ENCODE assay signal across 8 cellular contexts in the genomic region with DNA sequence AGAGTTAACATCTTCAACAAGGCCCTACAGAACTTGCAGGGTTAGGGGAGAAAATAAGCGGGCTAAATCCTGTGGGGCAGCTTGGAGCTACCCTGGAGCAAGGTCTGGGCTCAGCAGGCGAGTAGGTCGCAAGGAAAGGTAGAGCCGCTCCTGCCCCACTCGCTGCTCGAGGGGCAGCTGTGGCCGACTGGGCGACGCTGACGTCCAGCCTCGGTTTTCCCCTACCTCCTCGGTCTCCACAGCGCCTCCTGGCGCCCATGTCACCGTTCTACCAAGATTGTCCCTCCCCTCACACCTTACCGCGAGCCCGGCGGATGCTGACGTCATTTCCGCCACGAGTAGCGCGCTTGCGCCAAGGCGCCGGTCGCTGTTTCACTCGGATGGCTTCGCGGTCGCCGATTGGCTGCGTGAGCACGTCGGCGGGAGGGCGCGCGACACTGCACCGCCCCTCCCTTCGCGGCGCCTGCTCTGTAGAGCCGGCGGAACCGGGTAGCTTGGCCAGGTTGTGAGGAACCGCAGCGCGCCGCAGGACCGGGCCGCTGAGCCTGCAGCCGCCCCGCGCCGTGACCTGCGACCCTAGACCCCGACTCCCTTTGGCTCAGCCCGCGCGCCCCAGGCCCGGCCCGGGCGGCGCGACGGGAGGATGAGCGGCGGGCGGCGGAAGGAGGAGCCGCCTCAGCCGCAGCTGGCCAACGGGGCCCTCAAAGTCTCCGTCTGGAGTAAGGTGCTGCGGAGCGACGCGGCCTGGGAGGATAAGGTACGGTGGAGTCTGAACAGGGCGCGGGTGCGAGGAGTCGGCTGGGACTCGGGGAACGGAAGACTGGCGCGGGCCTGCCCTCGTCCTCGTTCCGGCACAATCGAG. TPM values are rescaled to one million over a fixed set of nuclear protein-coding genes. Genes with fewer than 3 reads are reported as not detected.
DNase-seq lines count a peak whose midpoint lies in the region; TF ChIP-seq lines count a peak whose summit lies in the region.

Gene RAB5IF, plus strand, starts transcription at position 471 of the 862 bp plus-strand sequence. Its CDS starts 173 bp downstream, at position 644.

- in situ Hi-C loops in G401 (cut with HindIII; ENCODE audit: low sequenced_read_pairs), result no loop called here

- peak; percentile 94 for DNase-seq in G401 (ENCODE audit: low spot score)
- peak; percentile 97 for DNase-seq in H7
- DNase-seq in M059J (ENCODE audit: low read depth), result peak; percentile 99
- peak; percentile 91 for DNase-seq in SHP77 treated with DMSO at 0.1 percent for 48 hours (lab: John Stamatoyannopoulos, UW)
- DNase-seq in activated gamma-delta T cell (lab: John Stamatoyannopoulos, UW), result peak; percentile 99
- DNase-seq in fibroblast of villous mesenchyme (ENCODE audit: low read depth), result peak; percentile 99
- DNase-seq in neural crest cell (ENCODE audit: low read depth, low spot score), result peak; percentile 100
- peak; percentile 95 for DNase-seq in stromal cell of bone marrow (ENCODE audit: low read depth)

- H3K36me3 Mint-ChIP-seq in neural crest cell (ENCODE audit: low read depth), result no peaks in the 10 kb centered on the region

- no peaks in the 10 kb centered on the region for H3K27me3 ChIP-seq in H7 (ENCODE audit: control insufficient read depth, insufficient read depth, low read length)

- no peaks in the 10 kb centered on the region for H3K27me3 Mint-ChIP-seq in neural crest cell (ENCODE audit: low read depth)

- peaks cover 21% of the 10 kb centered on the region for H3K4me1 Mint-ChIP-seq in neural crest cell

- H3K9me3 Mint-ChIP-seq in neural crest cell, result no peaks in the 10 kb centered on the region

- TF ChIP-seq CTCF in fibroblast of villous mesenchyme (IDR thresholded peaks at IDR 0.05; ENCODE audit: insufficient read depth, low read depth, low read length) (peak; percentile 86), neural crest cell (conservative IDR thresholded peaks at IDR 0.05) (peak; percentile 96)

- peak within 1 kb of the TSS; percentile 97 for H3K4me3 Mint-ChIP-seq in neural crest cell

- H3K4me3 ChIP-seq in H7 (ENCODE audit: insufficient read depth, low read depth, low read length) (peak within 1 kb of the TSS; percentile 79), fibroblast of villous mesenchyme (ENCODE audit: low read depth, low read length) (peak within 1 kb of the TSS; percentile 78)

- H3K27ac Mint-ChIP-seq in neural crest cell (ENCODE audit: unreplicated experiment), result peak within 1 kb of the TSS; percentile 92

- H3K36me3 ChIP-seq in H7 (replicated peaks; ENCODE audit: control insufficient read depth, insufficient read depth, low read length), result peaks cover 17% of the 10 kb centered on the region

RNA-seq across cellular contexts. Expression of gene RAB5IF, which starts in this region (rescaled TPM):
- 162 and 192 TPM in 2 replicates for total RNA-seq in G401 (2014; rRNA removed; shearing (Covaris generic))
- total RNA-seq in H7 (2014; rRNA removed; shearing (Covaris generic)), result 104 and 117 TPM in 2 replicates
- total RNA-seq in M059J (2014; rRNA removed; shearing (Covaris generic)), result 331 and 351 TPM in 2 replicates
- total RNA-seq in fibroblast of villous mesenchyme (67.3 and 103 TPM in 2 replicates), neural crest cell (76.2 and 78.1 TPM in 2 replicates)

Comparison
In these comparisons a context has a peak if more than half of its experiments do, and no peak if none do; other contexts are left out.
1. Peak in every context shown above with its lines: DNase-seq and H3K4me3 ChIP-seq.